ENCODE assay signal across 9 cellular contexts in the genomic region with DNA sequence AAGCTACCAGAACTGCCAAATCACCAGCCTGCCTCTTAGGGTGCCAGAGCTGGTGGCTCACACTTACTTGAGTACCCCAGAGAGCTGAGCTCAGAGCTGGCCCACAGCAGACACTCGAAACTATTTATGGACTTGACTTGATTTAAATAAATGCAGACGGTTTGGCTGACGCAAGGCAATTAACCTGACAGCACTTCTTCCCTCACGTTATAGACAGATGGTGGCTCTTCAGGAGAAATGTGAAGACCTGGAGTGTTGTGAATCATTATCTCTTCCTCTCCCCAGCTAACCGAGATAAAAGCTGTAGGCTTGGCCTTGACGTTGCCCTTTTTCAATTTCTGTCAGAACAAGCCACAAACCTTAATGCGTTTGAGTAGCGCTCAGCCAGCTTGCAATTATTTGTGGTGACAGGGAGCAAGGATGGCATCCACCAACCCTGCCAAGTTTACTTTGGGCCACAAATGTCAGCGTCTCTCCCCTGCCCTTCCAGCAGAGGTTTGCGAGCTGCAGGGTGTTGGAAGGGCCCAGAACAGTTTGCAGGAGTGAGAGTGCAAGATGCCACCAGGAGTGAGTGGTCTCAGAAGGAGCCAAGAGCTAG. TPM values are rescaled to one million over a fixed set of nuclear protein-coding genes. Genes with fewer than 3 reads are reported as not detected.
DNase-seq lines count a peak whose midpoint lies in the region; ATAC-seq and TF ChIP-seq lines count a peak whose summit lies in the region.
"Had no signal": no experiment of that assay in that cellular context is flagged by ENCODE, and none has a peak within 500 bp of the region (broad histone marks: within the 10 kb centered on the region; RNA-seq: fewer than 3 reads in every experiment).

No MANE protein-coding gene starts in this region.

- no peak for TF ChIP-seq POLR2A in lower leg skin (IDR thresholded peaks at IDR 0.05)

- H3K27me3 Mint-ChIP-seq in activated T-helper 2 cell treated with anti-CD3 and anti-CD28 coated beads, Interferon-gamma antibody, Interleukin-2, Interleukin-4, amounts not matched to agents 10 μg/mL and 5 μg/mL and 100 μg/mL, durations not matched to agents 14 hours and 24 hours and 36 hours (ENCODE audit: low read depth): no peaks in the 10 kb centered on the region
- H3K27me3 Mint-ChIP-seq: activated naive CD8-positive, alpha-beta T cell had no signal

- ATAC-seq in DND-41 (ENCODE audit: insufficient read depth, low read depth) (no peak), GM21367 (IDR thresholded peaks at IDR 0.05; ENCODE audit: unreplicated experiment) (peak; percentile 46), aorta (ENCODE audit: low FRiP score) (peak; percentile 39), HG03521 (IDR thresholded peaks at IDR 0.05; ENCODE audit: unreplicated experiment) (no peak)

- peak overlapping the region; percentile 47 for H3K4me3 Mint-ChIP-seq in activated T-helper 2 cell treated with anti-CD3 and anti-CD28 coated beads, Interferon-gamma antibody, Interleukin-2, Interleukin-4, amounts not matched to agents 10 μg/mL and 5 μg/mL and 100 μg/mL, durations not matched to agents 14 hours and 24 hours and 36 hours (ENCODE audit: low read depth)
- H3K4me3 Mint-ChIP-seq: activated naive CD8-positive, alpha-beta T cell had no signal

- intact Hi-C loops in activated T-helper 2 cell treated with anti-CD3 and anti-CD28 coated beads, Interferon-gamma antibody, Interleukin-2, Interleukin-4, amounts not matched to agents 10 μg/mL and 5 μg/mL and 100 μg/mL, durations not matched to agents 14 hours and 24 hours and 36 hours (cut with micrococcal nuclease): loop anchor here (1.0 to 2.0 kb wide), 5 partner anchors 22 to 129 kb away; no protein-coding TSS in a partner anchor
- intact Hi-C loops in aorta (cut with DNase I): no loop called here
- intact Hi-C loops in lower leg skin (cut with DNase I; ENCODE audit: low total_unique reads): no loop called here

- H3K4me3 ChIP-seq in DND-41 (ENCODE audit: low read depth in 1 of 2, low read length in 2 of 2): no peak overlapping the region
- no peak overlapping the region for H3K4me3 ChIP-seq in aorta (ENCODE audit: low read length in 2 of 2)
- no peak overlapping the region for H3K4me3 ChIP-seq in lower leg skin (ENCODE audit: low read depth, poor library complexity, severe bottlenecking)

- no peaks in the 10 kb centered on the region for H3K36me3 ChIP-seq in DND-41 (ENCODE audit: insufficient read depth, low read length)
- no peaks in the 10 kb centered on the region for H3K36me3 ChIP-seq in aorta (ENCODE audit: control insufficient read depth in 1 of 2, insufficient read depth in 2 of 2, low read length in 1 of 2)

- no peaks in the 10 kb centered on the region for H3K79me2 ChIP-seq in DND-41 (ENCODE audit: insufficient read depth, low read length)

- no peak overlapping the region for H2AFZ ChIP-seq in DND-41 (ENCODE audit: low read depth, low read length)

- H3K27ac Mint-ChIP-seq in activated T-helper 2 cell treated with anti-CD3 and anti-CD28 coated beads, Interferon-gamma antibody, Interleukin-2, Interleukin-4, amounts not matched to agents 10 μg/mL and 5 μg/mL and 100 μg/mL, durations not matched to agents 14 hours and 24 hours and 36 hours: peak overlapping the region; percentile 78
- H3K27ac Mint-ChIP-seq: activated naive CD8-positive, alpha-beta T cell had no signal

- no peak overlapping the region for H3K4me2 ChIP-seq in DND-41 (ENCODE audit: insufficient read depth, low read length)

- H3K4me1 ChIP-seq in DND-41 (ENCODE audit: insufficient read depth, low read length) (peaks cover 12% of the 10 kb centered on the region), aorta (ENCODE audit: control insufficient read depth in 1 of 2, insufficient read depth in 2 of 2, low read length in 2 of 2) (peaks cover 5 to 8% of the 10 kb centered on the region in 2 donors)

- H3K27me3 ChIP-seq in DND-41 (ENCODE audit: insufficient read depth, low read length, poor library complexity) (no peaks in the 10 kb centered on the region), aorta (ENCODE audit: control insufficient read depth in 1 of 2, insufficient read depth in 2 of 2, low read length in 1 of 2) (no peaks in the 10 kb centered on the region)

- DNase-seq in DND-41 (peak; percentile 10), NCI-H2029 (lab: John Stamatoyannopoulos, UW) (peak; percentile 72), aorta (no peak), EL (no peak), lower leg skin (ENCODE audit: low spot score in 2 of 2) (no peak)
- DNase-seq in activated T-helper 2 cell treated with anti-CD3 and anti-CD28 coated beads, Interferon-gamma antibody, Interleukin-2, Interleukin-4, amounts not matched to agents 10 μg/mL and 5 μg/mL and 100 μg/mL, durations not matched to agents 14 hours and 24 hours and 36 hours (ENCODE audit: low spot score): peak; percentile 48

- H3K4me1 Mint-ChIP-seq in activated T-helper 2 cell treated with anti-CD3 and anti-CD28 coated beads, Interferon-gamma antibody, Interleukin-2, Interleukin-4, amounts not matched to agents 10 μg/mL and 5 μg/mL and 100 μg/mL, durations not matched to agents 14 hours and 24 hours and 36 hours (ENCODE audit: low read depth): peaks cover 61% of the 10 kb centered on the region

- H3K9ac ChIP-seq in DND-41 (ENCODE audit: low read depth, low read length): no peak overlapping the region

- H3K9me3 ChIP-seq in DND-41 (ENCODE audit: insufficient read depth, low read length, severe bottlenecking) (no peaks in the 10 kb centered on the region), aorta (ENCODE audit: control insufficient read depth, low read length) (no peaks in the 10 kb centered on the region)

- WGBS in aorta, 2 donors: 12 to 17% methylated on average over 10 of the region's 10 CpGs
- WGBS in lower leg skin, 2 donors: 57 to 68% methylated on average over 10 of the region's 10 CpGs

- TF ChIP-seq CTCF in DND-41 (IDR thresholded peaks at IDR 0.05; ENCODE audit: borderline replicate concordance, extremely low read depth, low read length, poor library complexity, severe bottlenecking): no peak
- no peak for TF ChIP-seq CTCF in lower leg skin (IDR thresholded peaks at IDR 0.05)

- peaks cover 25% of the 10 kb centered on the region for H3K36me3 Mint-ChIP-seq in activated T-helper 2 cell treated with anti-CD3 and anti-CD28 coated beads, Interferon-gamma antibody, Interleukin-2, Interleukin-4, amounts not matched to agents 10 μg/mL and 5 μg/mL and 100 μg/mL, durations not matched to agents 14 hours and 24 hours and 36 hours (ENCODE audit: low read depth)

- H3K27ac ChIP-seq in DND-41 (ENCODE audit: low read length): no peak overlapping the region
- H3K27ac ChIP-seq in aorta (ENCODE audit: low read depth in 1 of 2, low read length in 2 of 2): peak overlapping the region; percentile 64 to 90

- H3K9me3 Mint-ChIP-seq in activated T-helper 2 cell treated with anti-CD3 and anti-CD28 coated beads, Interferon-gamma antibody, Interleukin-2, Interleukin-4, amounts not matched to agents 10 μg/mL and 5 μg/mL and 100 μg/mL, durations not matched to agents 14 hours and 24 hours and 36 hours: peaks cover 24% of the 10 kb centered on the region

- H4K20me1 ChIP-seq in DND-41 (ENCODE audit: insufficient read depth, low read length): no peaks in the 10 kb centered on the region

RNA-seq across cellular contexts. Expression of gene BCAR3, which starts 34.0 kb away (rescaled TPM):
- total RNA-seq in activated T-helper 2 cell treated with anti-CD3 and anti-CD28 coated beads, Interferon-gamma antibody, Interleukin-2, Interleukin-4, amounts not matched to agents 10 μg/mL and 5 μg/mL and 100 μg/mL, durations not matched to agents 14 hours and 24 hours and 36 hours: 8.1 and 9.4 TPM in 2 replicates
- total RNA-seq in aorta (10 to 100 TPM; 18.4 to 24.1 TPM), lower leg skin (10 to 100 TPM; 41.8 to 57.5 (median 45.8) TPM)
- 10 to 100 TPM in 1 of 2 donors, 1 to 10 TPM in 1; 8.4 to 13.7 TPM for polyA plus RNA-seq in aorta

Comparison
In these comparisons a context has a peak if more than half of its experiments do, and no peak if none do; other contexts are left out.
1. ATAC-seq: peak in GM21367 (single experiment) and aorta (single experiment); none in DND-41 (single experiment) and HG03521 (single experiment).
2. DNase-seq: peak in DND-41 (single experiment), NCI-H2029 (single experiment) and activated T-helper 2 cell treated with anti-CD3 and anti-CD28 coated beads, Interferon-gamma antibody, Interleukin-2, Interleukin-4, amounts not matched to agents 10 μg/mL and 5 μg/mL and 100 μg/mL, durations not matched to agents 14 hours and 24 hours and 36 hours (single experiment); none in aorta (0 of 2), EL (single experiment) and lower leg skin (0 of 2).